ENCODE assay signal across 2 cellular contexts in genomic region chr13:60617863-60618733, GRCh38.
TF ChIP-seq lines count a peak whose summit lies in the region.

No MANE protein-coding gene starts in this region.

TF ChIP-seq in GM23338, 12 proteins besides CTCF, POLR2A, EP300 and RAD21 (continued from another document):
- TF ChIP-seq ZNF462 (CRISPR knock-in tag; IDR thresholded peaks at IDR 0.05), result peak; percentile 71; the same call in 1 of the 2 replicates
- no peak for TF ChIP-seq ZNF331 (CRISPR knock-in tag; IDR thresholded peaks at IDR 0.05; ENCODE audit: low read depth)
- TF ChIP-seq ETS1 (IDR thresholded peaks at IDR 0.05), result no peak
- TF ChIP-seq POLR2AphosphoS5 (IDR thresholded peaks at IDR 0.05; ENCODE audit: low read depth), result no peak

TF ChIP-seq in WTC11, 78 proteins besides CTCF, POLR2A, EP300 and RAD21 (continued from another document):
- TF ChIP-seq ZNF281 (CRISPR knock-in tag; IDR thresholded peaks at IDR 0.05), result no peak
